1 cellular context compared by ENCODE assay signal in genomic region chr5:178259623-178260536, GRCh38.
TF ChIP-seq lines count a peak whose summit lies in the region.

No MANE protein-coding gene starts in this region.

TF ChIP-seq in HepG2, 621 proteins besides CTCF, POLR2A, EP300 and RAD21:
- TF ChIP-seq SMAD3 (CRISPR knock-in tag; IDR thresholded peaks at IDR 0.05) (no peak), ZNF567 (CRISPR knock-in tag; IDR thresholded peaks at IDR 0.05; ENCODE audit: borderline replicate concordance) (no peak), HNRNPUL1 (IDR thresholded peaks at IDR 0.05; ENCODE audit: low read depth, low read length) (no peak), ZNF580 (CRISPR knock-in tag; IDR thresholded peaks at IDR 0.05; ENCODE audit: borderline replicate concordance, low read depth) (no peak), ZFP91 (CRISPR knock-in tag; IDR thresholded peaks at IDR 0.05; ENCODE audit: borderline replicate concordance) (no peak), ZSCAN30 (CRISPR knock-in tag; IDR thresholded peaks at IDR 0.05) (no peak), ZNF562 (CRISPR knock-in tag; IDR thresholded peaks at IDR 0.05; ENCODE audit: borderline replicate concordance) (no peak), HCFC1 (IDR thresholded peaks at IDR 0.05; ENCODE audit: low read depth, low read length) (no peak), ESRRA (CRISPR knock-in tag; IDR thresholded peaks at IDR 0.05; ENCODE audit: low read depth) (no peak), ZSCAN29 (CRISPR knock-in tag; conservative IDR thresholded peaks at IDR 0.05) (no peak)
